In genomic region chr20:38446441-38447209, GRCh38 we compare ENCODE assay signal across 8 cellular contexts. TPM values are rescaled to one million over a fixed set of nuclear protein-coding genes. Genes with fewer than 3 reads are reported as not detected.
DNase-seq lines count a peak whose midpoint lies in the region; ATAC-seq and TF ChIP-seq lines count a peak whose summit lies in the region.

No MANE protein-coding gene starts in this region.

- H3K9me3 Mint-ChIP-seq in activated naive CD8-positive, alpha-beta T cell treated with anti-CD3 and anti-CD28 coated beads, Interleukin-2, amount 50 U/mL, for 24 hours, result no peaks in the 10 kb centered on the region

- no peaks in the 10 kb centered on the region for H3K9me2 ChIP-seq in SU-DHL-6 (replicated peaks; ENCODE audit: insufficient read depth, low read length)

- H3K36me3 ChIP-seq in SU-DHL-6 (ENCODE audit: low read length) (no peaks in the 10 kb centered on the region), parathyroid adenoma (ENCODE audit: control insufficient read depth, insufficient read depth, low read length) (no peaks in the 10 kb centered on the region), tibial nerve (peaks cover 0 to 37% (median 0%) of the 10 kb centered on the region in 3 donors)

- TF ChIP-seq POLR2A in tibial nerve (IDR thresholded peaks at IDR 0.05), result peak; percentile 57 to 66

- intact Hi-C loops in cardiac septum (cut with DNase I), result loop anchor here (1.0 to 2.0 kb wide), 2 partner anchors 11 to 26 kb away; partner anchors contain the start of genes RALGAPB and SNHG17

- peak overlapping the region; percentile 69 for H3K27ac Mint-ChIP-seq in activated naive CD8-positive, alpha-beta T cell treated with anti-CD3 and anti-CD28 coated beads, Interleukin-2, amount 50 U/mL, for 24 hours

- no peaks in the 10 kb centered on the region for H3K9me3 ChIP-seq in SU-DHL-6 (ENCODE audit: insufficient read depth, low read length)
- no peaks in the 10 kb centered on the region for H3K9me3 ChIP-seq in parathyroid adenoma (ENCODE audit: control insufficient read depth, low read length)
- H3K9me3 ChIP-seq in tibial nerve, result no peaks in the 10 kb centered on the region

- peak overlapping the region; percentile 72 for H3K4me3 ChIP-seq in SU-DHL-6 (ENCODE audit: insufficient read depth, low read length, poor library complexity, severe bottlenecking)
- peak overlapping the region; percentile 83 for H3K4me3 ChIP-seq in parathyroid adenoma (ENCODE audit: low read depth, low read length)
- peak overlapping the region; percentile 70 to 95 (median 90) for H3K4me3 ChIP-seq in tibial nerve

- peaks cover 47% of the 10 kb centered on the region for H3K4me1 Mint-ChIP-seq in activated naive CD8-positive, alpha-beta T cell treated with anti-CD3 and anti-CD28 coated beads, Interleukin-2, amount 50 U/mL, for 24 hours

- peak; percentile 58 to 93 for TF ChIP-seq EP300 in tibial nerve (IDR thresholded peaks at IDR 0.05)

- H3K9ac ChIP-seq in SU-DHL-6 (ENCODE audit: low read length) (peak overlapping the region; percentile 88), parathyroid adenoma (peak overlapping the region; percentile 93)

- H3K27ac ChIP-seq in SU-DHL-6 (ENCODE audit: low read depth, low read length) (peak overlapping the region; percentile 45; the same call in 1 of the 2 replicates), parathyroid adenoma (peak overlapping the region; percentile 72), tibial nerve (peak overlapping the region; percentile 68 to 94 (median 86))

- H3K27me3 Mint-ChIP-seq in activated naive CD8-positive, alpha-beta T cell treated with anti-CD3 and anti-CD28 coated beads, Interleukin-2, amount 50 U/mL, for 24 hours, result peaks cover 4% of the 10 kb centered on the region

- H3K4me2 ChIP-seq in SU-DHL-6 (ENCODE audit: low read depth, low read length, poor library complexity, severe bottlenecking) (peak overlapping the region; percentile 67), parathyroid adenoma (ENCODE audit: low read length) (peak overlapping the region; percentile 89)

- H3F3A ChIP-seq in SU-DHL-6 (ENCODE audit: insufficient read depth), result no peaks in the 10 kb centered on the region

- H3K79me2 ChIP-seq in SU-DHL-6 (ENCODE audit: insufficient read depth, low read length) (peaks cover 7% of the 10 kb centered on the region; the same call in 1 of the 2 replicates), parathyroid adenoma (no peaks in the 10 kb centered on the region)

- 2% methylated on average over 42 to 56 of the region's 56 CpGs for WGBS in tibial nerve, 2 donors

- ATAC-seq in HG02763 (IDR thresholded peaks at IDR 0.05; ENCODE audit: unreplicated experiment), result peak; percentile 83
- peak; percentile 95 for ATAC-seq in activated naive CD8-positive, alpha-beta T cell treated with anti-CD3 and anti-CD28 coated beads, Interleukin-2, amount 50 U/mL, for 24 hours

- H2AFZ ChIP-seq in SU-DHL-6 (ENCODE audit: low read depth, low read length, severe bottlenecking) (peak overlapping the region; percentile 83), parathyroid adenoma (peak overlapping the region; percentile 97)

- peaks cover 18% of the 10 kb centered on the region for H3K36me3 Mint-ChIP-seq in activated naive CD8-positive, alpha-beta T cell treated with anti-CD3 and anti-CD28 coated beads, Interleukin-2, amount 50 U/mL, for 24 hours (ENCODE audit: low read depth)

- peak; percentile 69 for DNase-seq in NCI-H1417 treated with DMSO at 0.1 percent for 48 hours (lab: John Stamatoyannopoulos, UW)
- peak; percentile 99 for DNase-seq in activated naive CD8-positive, alpha-beta T cell treated with anti-CD3 and anti-CD28 coated beads, Interleukin-2, amount 50 U/mL, for 24 hours
- DNase-seq in cardiac septum (ENCODE audit: low spot score), result peak; percentile 93
- peak; percentile 79 to 87 for DNase-seq in tibial nerve (ENCODE audit: low spot score in 2 of 2)

- H4K20me1 ChIP-seq in SU-DHL-6 (ENCODE audit: low read depth, low read length), result no peaks in the 10 kb centered on the region

- H3K4me3 Mint-ChIP-seq in activated naive CD8-positive, alpha-beta T cell treated with anti-CD3 and anti-CD28 coated beads, Interleukin-2, amount 50 U/mL, for 24 hours, result peak overlapping the region; percentile 79

- H3K4me1 ChIP-seq in parathyroid adenoma (peaks cover 5% of the 10 kb centered on the region), tibial nerve (peaks cover 0 to 23% (median 7%) of the 10 kb centered on the region in 4 donors)

- H3K27me3 ChIP-seq in SU-DHL-6 (ENCODE audit: low read length) (no peaks in the 10 kb centered on the region), parathyroid adenoma (ENCODE audit: control insufficient read depth, insufficient read depth, low read length) (no peaks in the 10 kb centered on the region), tibial nerve (no peaks in the 10 kb centered on the region)

- TF ChIP-seq CTCF in GM12873 (IDR thresholded peaks at IDR 0.05; ENCODE audit: insufficient read depth, low read depth, low read length, missing control alignments) (peak; percentile 94), SU-DHL-6 (IDR thresholded peaks at IDR 0.05; ENCODE audit: insufficient read depth, low read length, poor library complexity, severe bottlenecking) (peak; percentile 92), parathyroid adenoma (IDR thresholded peaks at IDR 0.05) (peak; percentile 98), tibial nerve (IDR thresholded peaks at IDR 0.05) (peak; percentile 91 to 98 (median 94))

RNA-seq across cellular contexts. Expression of gene SNHG17, which starts 11.5 kb away (rescaled TPM):
- 10.6 TPM for total RNA-seq in cardiac septum
- 10 to 100 TPM; 16.4 to 60.9 (median 34.3) TPM for total RNA-seq in tibial nerve

RNA-seq across cellular contexts. Expression of gene RALGAPB, which starts 26.0 kb away (rescaled TPM):
- total RNA-seq in cardiac septum (27.6 TPM), tibial nerve (10 to 100 TPM; 33.9 to 45.9 (median 44.3) TPM)

Comparison
In these comparisons a context has a peak if more than half of its experiments do, and no peak if none do; other contexts are left out.
1. Peak in every context shown above with its lines: DNase-seq, ATAC-seq, H3K4me3 ChIP-seq and H3K27ac ChIP-seq.